In genomic region chr12:69508581-69508980, GRCh38 we compare ENCODE assay signal across 17 cellular contexts.
"Had no signal": no experiment of that assay in that cellular context is flagged by ENCODE, and none has a peak within 500 bp of the region (broad histone marks: within the 10 kb centered on the region; RNA-seq: fewer than 3 reads in every experiment).

No MANE protein-coding gene starts in this region.

- H3K27me3 ChIP-seq: cardiac muscle cell, colonic mucosa, stomach had no signal

- H3K9me3 ChIP-seq: colonic mucosa, mucosa of descending colon, stomach, thoracic aorta had no signal

- FAIRE-seq: endothelial cell of umbilical vein had no signal

- H3K4me1 ChIP-seq: colonic mucosa had no signal

- H3K36me3 ChIP-seq: cardiac muscle cell, colonic mucosa, stomach, thoracic aorta had no signal

- ATAC-seq: left colon; mucosa of descending colon; naive thymus-derived CD8-positive, alpha-beta T cell had no signal

- H3K4me3 ChIP-seq: cardiac muscle cell, colonic mucosa, mucosa of descending colon, stomach, thoracic aorta had no signal

- H3K27ac ChIP-seq: cardiac muscle cell, colonic mucosa, stomach, thoracic aorta had no signal

- DNase-seq: activated CD4-positive, alpha-beta memory T cell treated with anti-CD3 and anti-CD28 coated beads for 36 hours; activated CD4-positive, CD25-positive, alpha-beta regulatory T cell treated with anti-CD3 and anti-CD28 coated beads, Interleukin-2, amount 50 U/mL, for 72 hours; activated naive CD4-positive, alpha-beta T cell; aorta; colonic mucosa; effector CD4-positive, alpha-beta T cell; head of caudate nucleus; left colon; mucosa of descending colon; naive thymus-derived CD8-positive, alpha-beta T cell; nucleus accumbens; stimulated activated CD4-positive, alpha-beta T cell treated with anti-CD3 and anti-CD28 coated beads, Interleukin-4, amount 100 ng/mL, for 1 hour; stimulated activated CD8-positive, alpha-beta memory T cell treated with anti-CD3 and anti-CD28 coated beads, Interleukin-4, amount 100 ng/mL, for 48 hours; stomach had no signal
